In genomic region chr6:109008951-109009760, GRCh38 we compare ENCODE assay signal across 1 cellular context.
TF ChIP-seq lines count a peak whose summit lies in the region.

No MANE protein-coding gene starts in this region.

TF ChIP-seq in HepG2, 621 proteins besides CTCF, POLR2A, EP300 and RAD21 (continued from another document and continues in another):
- TF ChIP-seq ZNF576 (CRISPR knock-in tag; IDR thresholded peaks at IDR 0.05) (no peak), ZBTB44 (CRISPR knock-in tag; IDR thresholded peaks at IDR 0.05) (no peak), HOXA5 (CRISPR knock-in tag; IDR thresholded peaks at IDR 0.05) (peak; percentile 18; the same call in 1 of the 2 replicates), KDM6A (CRISPR knock-in tag; IDR thresholded peaks at IDR 0.05; ENCODE audit: low read depth) (no peak), ZNF441 (CRISPR knock-in tag; IDR thresholded peaks at IDR 0.05; ENCODE audit: borderline replicate concordance) (0 out of 2 replicates have a peak, but pooled peaks have one; percentile 75), BRD4 (CRISPR knock-in tag; IDR thresholded peaks at IDR 0.05) (peak; percentile 85; the same call in 1 of the 2 replicates), ZNF740 (CRISPR knock-in tag; IDR thresholded peaks at IDR 0.05) (no peak), ZBTB37 (CRISPR knock-in tag; IDR thresholded peaks at IDR 0.05) (no peak), ARID5B (CRISPR knock-in tag; IDR thresholded peaks at IDR 0.05) (peak; percentile 18; the same call in 1 of the 2 replicates), ZNF510 (CRISPR knock-in tag; IDR thresholded peaks at IDR 0.05; ENCODE audit: low read depth) (0 out of 2 replicates have a peak, but pooled peaks have one; percentile 42), SP2 (CRISPR knock-in tag; IDR thresholded peaks at IDR 0.05) (peak; percentile 94), ZNF629 (CRISPR knock-in tag; conservative IDR thresholded peaks at IDR 0.05) (no peak), RXRA (CRISPR knock-in tag; IDR thresholded peaks at IDR 0.05) (no peak), KIAA2018 (CRISPR knock-in tag; IDR thresholded peaks at IDR 0.05; ENCODE audit: borderline replicate concordance) (no peak), TRIM22 (IDR thresholded peaks at IDR 0.05) (no peak), DMTF1 (CRISPR knock-in tag; IDR thresholded peaks at IDR 0.05) (no peak), ZFP91 (CRISPR knock-in tag; IDR thresholded peaks at IDR 0.05; ENCODE audit: borderline replicate concordance) (peak; percentile 81; the same call in 1 of the 2 replicates), THYN1 (CRISPR knock-in tag; IDR thresholded peaks at IDR 0.05; ENCODE audit: borderline replicate concordance, low read depth) (no peak), ZNF362 (CRISPR knock-in tag; IDR thresholded peaks at IDR 0.05; ENCODE audit: borderline replicate concordance) (no peak; the same call in 1 of the 2 replicates), KMT2B (CRISPR knock-in tag; IDR thresholded peaks at IDR 0.05) (peak; percentile 78), TCF12 (IDR thresholded peaks at IDR 0.05) (no peak), TCF12 (CRISPR knock-in tag; IDR thresholded peaks at IDR 0.05) (0 out of 2 replicates have a peak, but pooled peaks have one; percentile 47), ZNF570 (CRISPR knock-in tag; IDR thresholded peaks at IDR 0.05; ENCODE audit: borderline replicate concordance) (peak; percentile 58; the same call in 1 of the 2 replicates), POGZ (CRISPR knock-in tag; IDR thresholded peaks at IDR 0.05) (no peak; the same call in 1 of the 2 replicates), ZNF720 (CRISPR knock-in tag; IDR thresholded peaks at IDR 0.05) (no peak)
